ENCODE assay signal across 2 cellular contexts in genomic region chr11:76859708-76860233, GRCh38.
TF ChIP-seq lines count a peak whose summit lies in the region.

No MANE protein-coding gene starts in this region.

TF ChIP-seq in SK-N-SH, 30 proteins besides CTCF, POLR2A, EP300 and RAD21 (continued from another document):
- no peak for TF ChIP-seq REST (IDR thresholded peaks at IDR 0.05; ENCODE audit: low read depth, low read length)
- TF ChIP-seq FOXJ3 (CRISPR knock-in tag; IDR thresholded peaks at IDR 0.05), result no peak
- TF ChIP-seq MAX (IDR thresholded peaks at IDR 0.05; ENCODE audit: low read depth), result no peak
- TF ChIP-seq JUND (IDR thresholded peaks at IDR 0.05), result no peak
- no peak for TF ChIP-seq MEF2A (IDR thresholded peaks at IDR 0.05; ENCODE audit: borderline replicate concordance, low read depth)

TF ChIP-seq in WTC11, 78 proteins besides CTCF, POLR2A, EP300 and RAD21 (continued from another document):
- TF ChIP-seq ZNF281 (CRISPR knock-in tag; IDR thresholded peaks at IDR 0.05) (no peak), ZNF425 (CRISPR knock-in tag; conservative IDR thresholded peaks at IDR 0.05) (no peak), ZNF423 (CRISPR knock-in tag; IDR thresholded peaks at IDR 0.05) (no peak), ZBTB21 (CRISPR knock-in tag; IDR thresholded peaks at IDR 0.05; ENCODE audit: borderline replicate concordance) (no peak), E2F1 (CRISPR knock-in tag; IDR thresholded peaks at IDR 0.05) (no peak), AFF4 (CRISPR knock-in tag; IDR thresholded peaks at IDR 0.05; ENCODE audit: borderline replicate concordance) (no peak)
